29 cellular contexts compared by ENCODE assay signal in genomic region chr13:21710163-21710562, GRCh38. TPM values are rescaled to one million over a fixed set of nuclear protein-coding genes. Genes with fewer than 3 reads are reported as not detected.
"Had no signal": no experiment of that assay in that cellular context is flagged by ENCODE, and none has a peak within 500 bp of the region (broad histone marks: within the 10 kb centered on the region; RNA-seq: fewer than 3 reads in every experiment).

No MANE protein-coding gene starts in this region.

- DNase-seq: natural killer cell; occipital lobe; ovary; posterior cingulate gyrus; psoas muscle; right cardiac atrium; right lobe of liver; sigmoid colon; spleen; stimulated activated CD4-positive, alpha-beta T cell treated with anti-CD3 and anti-CD28 coated beads, Interleukin-12 subunit alpha, Interleukin-12 subunit beta, amount 100 ng/mL, for 4 hours; stimulated activated CD4-positive, alpha-beta T cell treated with anti-CD3 and anti-CD28 coated beads, Interleukin-1b, Interleukin-23, amount 100 ng/mL, for 48 hours; stimulated activated CD4-positive, alpha-beta T cell treated with anti-CD3 and anti-CD28 coated beads, Interleukin-4, amount 100 ng/mL, for 1 hour; stimulated activated CD4-positive, alpha-beta T cell treated with anti-CD3 and anti-CD28 coated beads, Interleukin-4, amount 100 ng/mL, for 4 hours; stimulated activated CD8-positive, alpha-beta memory T cell treated with anti-CD3 and anti-CD28 coated beads, Interleukin-4, amount 100 ng/mL, for 48 hours; stimulated activated naive CD4-positive, alpha-beta T cell; stimulated activated naive CD8-positive, alpha-beta T cell treated with anti-CD3 and anti-CD28 coated beads, Interleukin-15, amount 100 ng/mL, for 72 hours; stimulated activated naive CD8-positive, alpha-beta T cell treated with anti-CD3 and anti-CD28 coated beads, Interleukin-15, Interleukin-2, amounts not matched to agents 100 U/mL and 50 U/mL, for 24 hours; substantia nigra; testis; tibial artery; transverse colon; upper lobe of right lung; uterus had no signal

- H3K4me2 ChIP-seq: neural progenitor cell, smooth muscle cell had no signal

- H3K4me1 ChIP-seq: neural progenitor cell, parathyroid adenoma, psoas muscle, right lobe of liver, sigmoid colon, spleen, suprapubic skin, testis, tibial artery, transverse colon, upper lobe of right lung, uterus had no signal

- H3K9ac ChIP-seq: neural progenitor cell, parathyroid adenoma had no signal

- H3K4me3 ChIP-seq: neural progenitor cell, ovary, psoas muscle, right lobe of liver, sigmoid colon, skin epidermis, smooth muscle cell, spleen, suprapubic skin, testis, tibial artery, transverse colon, upper lobe of right lung, uterus had no signal

- H3K27ac ChIP-seq: neural progenitor cell, ovary, parathyroid adenoma, psoas muscle, right lobe of liver, sigmoid colon, skin epidermis, spleen, suprapubic skin, testis, tibial artery, transverse colon, upper lobe of right lung, uterus had no signal

- H3K27me3 ChIP-seq: neural progenitor cell, ovary, right lobe of liver, sigmoid colon, testis, tibial artery, upper lobe of right lung, uterus had no signal

- H2AFZ ChIP-seq: neural progenitor cell, parathyroid adenoma had no signal

- H3K9me3 ChIP-seq: ovary, psoas muscle, right lobe of liver, sigmoid colon, suprapubic skin, testis, upper lobe of right lung, uterus had no signal

- H3K36me3 ChIP-seq: neural progenitor cell, ovary, right lobe of liver, sigmoid colon, spleen, suprapubic skin, tibial artery, transverse colon, upper lobe of right lung, uterus had no signal

- H3K79me2 ChIP-seq: parathyroid adenoma had no signal

RNA-seq across cellular contexts. Expression of gene FGF9, which starts 39.3 kb away (rescaled TPM):
- total RNA-seq: osteoblast, right lobe of liver, smooth muscle cell, suprapubic skin had no signal
